ENCODE assay signal across 8 cellular contexts in genomic region chr3:53890726-53891499, GRCh38. TPM values are rescaled to one million over a fixed set of nuclear protein-coding genes. Genes with fewer than 3 reads are reported as not detected.
A peak's percentile ranks its signal among the peaks of the same experiment; 100 is the strongest.
DNase-seq lines count a peak whose midpoint lies in the region; ATAC-seq and TF ChIP-seq lines count a peak whose summit lies in the region.

No MANE protein-coding gene starts in this region.

- H3K27me3 ChIP-seq in NT2/D1 (ENCODE audit: insufficient read depth, insufficient read length) (no peaks in the 10 kb centered on the region), prostate gland (replicated peaks; ENCODE audit: insufficient read depth) (no peaks in the 10 kb centered on the region)

- WGBS in prostate gland = 4% methylated on average over 22 of the region's 22 CpGs

- peak overlapping the region; percentile 92 to 93 for H3K27ac ChIP-seq in prostate gland

- no peak for ATAC-seq in GM18517 (IDR thresholded peaks at IDR 0.05; ENCODE audit: unreplicated experiment)

- peak overlapping the region; percentile 91 for H3K4me3 Mint-ChIP-seq in activated naive CD4-positive, alpha-beta T cell treated with anti-CD3 and anti-CD28 coated beads for 36 hours

- no peak for TF ChIP-seq CTCF in prostate gland (IDR thresholded peaks at IDR 0.05)

- intact Hi-C loops in activated naive CD4-positive, alpha-beta T cell treated with anti-CD3 and anti-CD28 coated beads for 36 hours (cut with micrococcal nuclease) = loop anchor here (1.0 to 10.0 kb wide), 4 partner anchors 9 to 996 kb away; partner anchors contain the start of genes ACTR8, DCP1A, STIMATE and TKT
- intact Hi-C loops in prostate gland (cut with DNase I) = no loop called here

- H3K27me3 Mint-ChIP-seq in activated naive CD4-positive, alpha-beta T cell treated with anti-CD3 and anti-CD28 coated beads for 36 hours (ENCODE audit: low read depth) = no peaks in the 10 kb centered on the region

- H3K4me3 ChIP-seq in NT2/D1 (ENCODE audit: insufficient read length, low read depth) = peak overlapping the region; percentile 94
- H3K4me3 ChIP-seq in prostate gland = peak overlapping the region; percentile 72

- peaks cover 17% of the 10 kb centered on the region for H3K36me3 Mint-ChIP-seq in activated naive CD4-positive, alpha-beta T cell treated with anti-CD3 and anti-CD28 coated beads for 36 hours (ENCODE audit: low read depth)

- H3K36me3 ChIP-seq in NT2/D1 (ENCODE audit: insufficient read depth, insufficient read length, low read length) = peaks cover 28% of the 10 kb centered on the region
- H3K36me3 ChIP-seq in prostate gland = no peaks in the 10 kb centered on the region

- H3K27ac Mint-ChIP-seq in activated naive CD4-positive, alpha-beta T cell treated with anti-CD3 and anti-CD28 coated beads for 36 hours = peak overlapping the region; percentile 96

- H3K9ac ChIP-seq in NT2/D1 (ENCODE audit: insufficient read length, low read depth) = peak overlapping the region; percentile 92

- no peak for TF ChIP-seq POLR2A in prostate gland (IDR thresholded peaks at IDR 0.05)

- CTCF ChIA-PET in activated naive CD4-positive, alpha-beta T cell treated with anti-CD3 and anti-CD28 coated beads for 36 hours (lab: Charles Lee) = interaction anchor here (1.0 to 1.1 kb wide), 2 partner anchors 11 to 541 kb away, joined by 4 to 6 read pairs; no protein-coding TSS in a partner anchor

- peaks cover 48% of the 10 kb centered on the region for H3K4me1 Mint-ChIP-seq in activated naive CD4-positive, alpha-beta T cell treated with anti-CD3 and anti-CD28 coated beads for 36 hours (ENCODE audit: low read depth)

- peak; percentile 17 for DNase-seq in NCI-H2196 (lab: John Stamatoyannopoulos, UW; ENCODE audit: unreplicated experiment)
- no peak for DNase-seq in NCI-H2196 treated with DMSO at 0.1 percent for 48 hours (lab: John Stamatoyannopoulos, UW; ENCODE audit: unreplicated experiment)
- DNase-seq in NT2/D1 (ENCODE audit: low read depth, low spot score) = no peak
- peak; percentile 72 for DNase-seq in activated naive CD4-positive, alpha-beta T cell treated with anti-CD3 and anti-CD28 coated beads for 36 hours
- DNase-seq in glomerular visceral epithelial cell (ENCODE audit: extremely low spot score) = peak; percentile 28
- peak; percentile 8 for DNase-seq in prostate gland (ENCODE audit: low spot score)
- no peak for DNase-seq in NK-92 (lab: John Stamatoyannopoulos, UW; ENCODE audit: unreplicated experiment)

- H3K9me3 Mint-ChIP-seq in activated naive CD4-positive, alpha-beta T cell treated with anti-CD3 and anti-CD28 coated beads for 36 hours = no peaks in the 10 kb centered on the region

- H3K9me3 ChIP-seq in NT2/D1 (ENCODE audit: insufficient read depth, low read length) (no peaks in the 10 kb centered on the region), prostate gland (no peaks in the 10 kb centered on the region)

- H3K4me1 ChIP-seq in NT2/D1 (ENCODE audit: insufficient read depth, insufficient read length) = no peaks in the 10 kb centered on the region
- no peaks in the 10 kb centered on the region for H3K4me1 ChIP-seq in prostate gland (replicated peaks)

RNA-seq across cellular contexts. Expression of gene SELENOK, which starts 0.7 kb away (rescaled TPM):
- total RNA-seq in activated naive CD4-positive, alpha-beta T cell treated with anti-CD3 and anti-CD28 coated beads for 36 hours = 10 to 100 TPM; 29.6 to 36.1 TPM
- total RNA-seq in prostate gland = 10 to 100 TPM; 48.5 to 51.1 TPM

RNA-seq across cellular contexts. Expression of gene ACTR8, which starts 9.0 kb away (rescaled TPM):
- 10 to 100 TPM; 29.8 to 30.3 TPM for total RNA-seq in activated naive CD4-positive, alpha-beta T cell treated with anti-CD3 and anti-CD28 coated beads for 36 hours
- total RNA-seq in prostate gland = 10 to 100 TPM; 20.6 to 54.5 TPM

RNA-seq across cellular contexts. Expression of gene IL17RB, which starts 44.5 kb away (rescaled TPM):
- under 1 TPM; 0.14 to 0.15 TPM for total RNA-seq in activated naive CD4-positive, alpha-beta T cell treated with anti-CD3 and anti-CD28 coated beads for 36 hours
- 10 to 100 TPM in 1 of 2 donors, 1 to 10 TPM in 1; 6.0 to 14.3 TPM for total RNA-seq in prostate gland

RNA-seq across cellular contexts. Expression of gene CHDH, which starts 44.7 kb away (rescaled TPM):
- total RNA-seq in activated naive CD4-positive, alpha-beta T cell treated with anti-CD3 and anti-CD28 coated beads for 36 hours = under 1 TPM; 0.12 to 0.35 TPM
- 10 to 100 TPM; 40.2 to 43.9 TPM for total RNA-seq in prostate gland

Comparison
In these comparisons a context has a peak if more than half of its experiments do, and no peak if none do; other contexts are left out.
1. DNase-seq: peak in NCI-H2196 (single experiment), activated naive CD4-positive, alpha-beta T cell treated with anti-CD3 and anti-CD28 coated beads for 36 hours (single experiment), glomerular visceral epithelial cell (single experiment) and prostate gland (single experiment); none in NCI-H2196 treated with DMSO at 0.1 percent for 48 hours (single experiment), NT2/D1 (single experiment) and NK-92 (single experiment).
2. RNA of gene IL17RB, which starts 44.5 kb away (total RNA-seq): 6.0 to 14.3 TPM in prostate gland; 0.14 to 0.15 TPM in activated naive CD4-positive, alpha-beta T cell treated with anti-CD3 and anti-CD28 coated beads for 36 hours; every median in the first group is over 4 times any median in the second.